In genomic region chr3:160447544-160447943, GRCh38 we compare ENCODE assay signal across 10 cellular contexts. TPM values are rescaled to one million over a fixed set of nuclear protein-coding genes. Genes with fewer than 3 reads are reported as not detected.
DNase-seq lines count a peak whose midpoint lies in the region; ATAC-seq and TF ChIP-seq lines count a peak whose summit lies in the region.
"Had no signal": no experiment of that assay in that cellular context is flagged by ENCODE, and none has a peak within 500 bp of the region (broad histone marks: within the 10 kb centered on the region; RNA-seq: fewer than 3 reads in every experiment).

No MANE protein-coding gene starts in this region.

- no peaks in the 10 kb centered on the region for H3K27me3 ChIP-seq in smooth muscle cell (ENCODE audit: low read depth)
- H3K27me3 ChIP-seq: neutrophil had no signal

- peaks cover 60% of the 10 kb centered on the region for H3K79me2 ChIP-seq in smooth muscle cell (ENCODE audit: low read depth)

- H3K9ac ChIP-seq in SK-N-MC (ENCODE audit: insufficient read length) (peak overlapping the region; percentile 18), smooth muscle cell (ENCODE audit: low read depth) (no peak overlapping the region)

- peak overlapping the region; percentile 24 for H3K27ac Mint-ChIP-seq in activated T-cell treated with anti-CD3 and anti-CD28 coated beads, Interleukin-2, amount 50 U/mL, for 72 hours

- no peak overlapping the region for H3K4me3 ChIP-seq in SK-N-MC
- H3K4me3 ChIP-seq in epithelial cell of esophagus (ENCODE audit: low read length) = peak overlapping the region; percentile 26
- H3K4me3 ChIP-seq in smooth muscle cell = peak overlapping the region; percentile 67

- DNase-seq in activated T-cell treated with anti-CD3 and anti-CD28 coated beads, Interleukin-2, amount 50 U/mL, for 72 hours = no peak
- DNase-seq in activated T-cell treated with anti-CD3 and anti-CD28 coated beads, Interleukin-2, amount 50 U/mL, for 1 hour = no peak
- DNase-seq in SK-N-MC (ENCODE audit: low read depth, low spot score) (no peak), epithelial cell of esophagus (ENCODE audit: low read depth) (peak; percentile 56), smooth muscle cell (lab: John Stamatoyannopoulos, UW; ENCODE audit: unreplicated experiment) (no peak), cerebellar nuclear complex (lab: John Stamatoyannopoulos, UW) (no peak), DMS53 treated with DMSO at 0.1 percent for 48 hours (lab: John Stamatoyannopoulos, UW; ENCODE audit: unreplicated experiment) (no peak), NCI-H2196 treated with DMSO at 0.1 percent for 48 hours (lab: John Stamatoyannopoulos, UW; ENCODE audit: unreplicated experiment) (no peak)
- DNase-seq: activated naive CD4-positive, alpha-beta T cell treated with Interleukin-2 at 50 U/mL for 16 hours had no signal

- H2AFZ ChIP-seq in smooth muscle cell (ENCODE audit: low read depth) = no peak overlapping the region

- H3K9me3 Mint-ChIP-seq in activated T-cell treated with anti-CD3 and anti-CD28 coated beads, Interleukin-2, amount 50 U/mL, for 72 hours = no peaks in the 10 kb centered on the region

- H3K4me3 Mint-ChIP-seq in activated T-cell treated with anti-CD3 and anti-CD28 coated beads, Interleukin-2, amount 50 U/mL, for 72 hours = peak overlapping the region; percentile 32 to 59

- no peak for TF ChIP-seq CTCF in epithelial cell of esophagus (IDR thresholded peaks at IDR 0.05; ENCODE audit: insufficient read depth, low read depth, low read length, missing control alignments)
- no peak for TF ChIP-seq CTCF in smooth muscle cell (IDR thresholded peaks at IDR 0.05; ENCODE audit: borderline replicate concordance, insufficient read depth, poor library complexity, severe bottlenecking)

- H3K27me3 Mint-ChIP-seq in activated T-cell treated with anti-CD3 and anti-CD28 coated beads, Interleukin-2, amount 50 U/mL, for 72 hours (ENCODE audit: low read depth) = no peaks in the 10 kb centered on the region

- H3K4me1 Mint-ChIP-seq in activated T-cell treated with anti-CD3 and anti-CD28 coated beads, Interleukin-2, amount 50 U/mL, for 72 hours (ENCODE audit: low read depth) = peaks cover 52% of the 10 kb centered on the region

- 64% methylated on average over 3 of the region's 3 CpGs for WGBS in smooth muscle cell (ENCODE audit: low lambda C conversion rate)

- H3K27ac ChIP-seq in SK-N-MC (no peak overlapping the region; the same call in 1 of the 2 replicates), smooth muscle cell (ENCODE audit: low read depth) (peak overlapping the region; percentile 1)
- H3K27ac ChIP-seq: neutrophil had no signal

- H3K36me3 ChIP-seq in SK-N-MC (ENCODE audit: insufficient read depth, low read length) (no peaks in the 10 kb centered on the region), smooth muscle cell (ENCODE audit: low read depth) (no peaks in the 10 kb centered on the region)
- H3K36me3 ChIP-seq: neutrophil had no signal

- H3K9me3 ChIP-seq in SK-N-MC (ENCODE audit: low read depth, low read length) = no peaks in the 10 kb centered on the region
- no peaks in the 10 kb centered on the region for H3K9me3 ChIP-seq in smooth muscle cell (replicated peaks; ENCODE audit: low read depth)
- H3K9me3 ChIP-seq: neutrophil had no signal

- no peaks in the 10 kb centered on the region for H4K20me1 ChIP-seq in smooth muscle cell (ENCODE audit: low read depth)

- H3F3A ChIP-seq in smooth muscle cell (ENCODE audit: low read depth) = no peaks in the 10 kb centered on the region

- ATAC-seq in activated T-cell treated with anti-CD3 and anti-CD28 coated beads, Interleukin-2, amount 50 U/mL, for 72 hours (replicated peaks in 1 of 2) = no peak

- peaks cover 27 to 34% of the 10 kb centered on the region in 2 donors for H3K36me3 Mint-ChIP-seq in activated T-cell treated with anti-CD3 and anti-CD28 coated beads, Interleukin-2, amount 50 U/mL, for 72 hours (ENCODE audit: insufficient read depth in 2 of 2)

- peak overlapping the region; percentile 88 for H3K4me2 ChIP-seq in smooth muscle cell

- H3K4me1 ChIP-seq in smooth muscle cell (ENCODE audit: low read depth) = peaks cover 19% of the 10 kb centered on the region

RNA-seq across cellular contexts. Expression of gene TRIM59, which starts 2.0 kb away (rescaled TPM):
- 10 to 100 TPM; 39.9 to 41.8 TPM for total RNA-seq in activated T-cell treated with anti-CD3 and anti-CD28 coated beads, Interleukin-2, amount 50 U/mL, for 72 hours
- 12.9 and 19.0 TPM in 2 replicates for total RNA-seq in smooth muscle cell
- 6.6 and 8.9 TPM in 2 replicates for polyA plus RNA-seq in smooth muscle cell

RNA-seq across cellular contexts. Expression of gene SMC4, which starts 48.1 kb away (rescaled TPM):
- 100 to 1,000 TPM; 167 to 206 TPM for total RNA-seq in activated T-cell treated with anti-CD3 and anti-CD28 coated beads, Interleukin-2, amount 50 U/mL, for 72 hours
- total RNA-seq in smooth muscle cell = 71.7 and 122 TPM in 2 replicates
- 55.1 and 64.5 TPM in 2 replicates for polyA plus RNA-seq in smooth muscle cell

RNA-seq across cellular contexts. Expression of gene IFT80, which starts 48.5 kb away (rescaled TPM):
- 10 to 100 TPM; 22.2 to 22.7 TPM for total RNA-seq in activated T-cell treated with anti-CD3 and anti-CD28 coated beads, Interleukin-2, amount 50 U/mL, for 72 hours
- total RNA-seq in smooth muscle cell = 43.5 and 61.5 TPM in 2 replicates
- 7.9 and 8.3 TPM in 2 replicates for polyA plus RNA-seq in smooth muscle cell
